1 cellular context compared by ENCODE assay signal in genomic region chr12:53295891-53296219, GRCh38.
TF ChIP-seq lines count a peak whose summit lies in the region.

No MANE protein-coding gene starts in this region.

TF ChIP-seq in SK-N-SH treated with all-trans-retinoic acid at 6 μM for 48 hours, 23 proteins besides CTCF, POLR2A, EP300 and RAD21 (continued from another document):
- TF ChIP-seq PATZ1 (CRISPR knock-in tag; IDR thresholded peaks at IDR 0.05; ENCODE audit: borderline replicate concordance) = no peak
- TF ChIP-seq ZFP30 (CRISPR knock-in tag; IDR thresholded peaks at IDR 0.05) = no peak
- TF ChIP-seq SNAI2 (CRISPR knock-in tag; IDR thresholded peaks at IDR 0.05) = no peak
- TF ChIP-seq RARB (CRISPR knock-in tag; IDR thresholded peaks at IDR 0.05) = no peak
- no peak for TF ChIP-seq GLIS3 (CRISPR knock-in tag; IDR thresholded peaks at IDR 0.05)
- no peak for TF ChIP-seq ARNTL (CRISPR knock-in tag; IDR thresholded peaks at IDR 0.05; ENCODE audit: borderline replicate concordance, low read depth)
